1 cellular context compared by ENCODE assay signal in the genomic region with DNA sequence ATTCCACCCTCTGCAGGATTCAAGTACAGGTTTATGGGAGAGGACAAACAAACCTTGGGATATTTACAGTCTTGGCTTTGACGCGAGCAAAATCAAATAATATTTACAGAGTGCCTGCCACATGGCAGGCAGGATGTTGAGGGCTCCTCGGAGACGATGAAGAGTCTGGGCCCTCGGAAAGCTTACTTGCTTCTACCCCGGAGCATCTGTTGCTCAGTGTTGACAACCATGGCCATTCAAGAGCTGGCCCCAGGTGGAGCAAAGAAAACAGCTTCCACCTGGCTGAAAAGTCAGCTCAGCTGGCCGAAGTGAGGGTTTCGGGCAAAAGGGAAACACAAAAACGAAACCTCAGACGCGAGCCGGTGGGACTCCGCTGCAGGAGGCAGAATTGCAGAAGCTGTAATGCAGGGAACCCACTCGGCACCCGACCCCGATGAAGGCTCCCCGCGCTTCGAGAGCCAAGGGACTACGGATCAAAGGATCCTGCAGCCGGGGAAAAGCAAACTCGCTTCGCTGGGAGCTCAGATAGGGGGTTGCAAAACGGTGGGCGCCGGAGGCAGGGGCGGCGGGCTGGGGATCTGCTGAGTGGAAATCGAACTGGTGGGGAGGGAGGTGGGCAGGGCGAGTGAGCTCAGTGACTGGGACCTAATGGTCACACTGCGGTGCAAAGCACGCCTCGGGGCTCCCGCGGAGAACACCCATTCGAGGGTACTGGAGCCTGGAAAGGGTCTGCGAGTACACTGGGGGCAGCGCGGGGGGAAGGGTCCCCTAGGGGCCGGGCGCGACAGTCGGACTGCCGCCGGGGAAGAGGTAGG.
TF ChIP-seq lines count a peak whose summit lies in the region.

No MANE protein-coding gene starts in this region.

TF ChIP-seq in H1, 55 proteins besides CTCF, POLR2A, EP300 and RAD21:
- TF ChIP-seq KDM4A (IDR thresholded peaks at IDR 0.05; ENCODE audit: low read depth, low read length, severe bottlenecking) (peak; percentile 93), RXRA (IDR thresholded peaks at IDR 0.05; ENCODE audit: insufficient read depth, low read depth, low read length) (no peak), ASH2L (IDR thresholded peaks at IDR 0.05; ENCODE audit: low read length) (peak; percentile 64), SUZ12 (IDR thresholded peaks at IDR 0.05; ENCODE audit: low read length) (0 out of 2 replicates have a peak, but pooled peaks have one; percentile 37), RBBP5 (IDR thresholded peaks at IDR 0.05; ENCODE audit: borderline replicate concordance, low read depth, low read length) (0 out of 2 replicates have a peak, but pooled peaks have one; percentile 63)
- TF ChIP-seq, protein P1, sequence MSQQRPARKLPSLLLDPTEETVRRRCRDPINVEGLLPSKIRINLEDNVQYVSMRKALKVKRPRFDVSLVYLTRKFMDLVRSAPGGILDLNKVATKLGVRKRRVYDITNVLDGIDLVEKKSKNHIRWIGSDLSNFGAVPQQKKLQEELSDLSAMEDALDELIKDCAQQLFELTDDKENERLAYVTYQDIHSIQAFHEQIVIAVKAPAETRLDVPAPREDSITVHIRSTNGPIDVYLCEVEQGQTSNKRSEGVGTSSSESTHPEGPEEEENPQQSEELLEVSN (IDR thresholded peaks at IDR 0.05) = peak; percentile 48; the same call in 1 of the 2 replicates
